ENCODE assay signal across 12 cellular contexts in genomic region chr2:231721641-231722310, GRCh38.
"Had no signal": no experiment of that assay in that cellular context is flagged by ENCODE, and none has a peak within 500 bp of the region (broad histone marks: within the 10 kb centered on the region; RNA-seq: fewer than 3 reads in every experiment).

No MANE protein-coding gene starts in this region.

- ATAC-seq: natural killer cell had no signal

- H3K4me1 ChIP-seq: tibial nerve had no signal

- DNase-seq: activated CD4-positive, alpha-beta T cell treated with anti-CD3 and anti-CD28 coated beads, Interleukin-2, amount 50 U/mL, for 4 hours; activated CD4-positive, CD25-positive, alpha-beta regulatory T cell treated with anti-CD3 and anti-CD28 coated beads, Interleukin-2, amount 50 U/mL, for 72 hours; activated gamma-delta T cell; dermis blood vessel endothelial cell; effector memory CD4-positive, alpha-beta T cell; immature natural killer cell; natural killer cell; retina; stimulated activated CD4-positive, alpha-beta T cell treated with anti-CD3 and anti-CD28 coated beads, Interleukin-2, amount 100 ng/mL, for 24 hours had no signal

- H3K4me3 ChIP-seq: esophagus muscularis mucosa, tibial nerve had no signal

- H3K36me3 ChIP-seq: esophagus muscularis mucosa, tibial nerve had no signal

- H3K27me3 ChIP-seq: esophagus muscularis mucosa, tibial nerve had no signal

- H3K9me3 ChIP-seq: esophagus muscularis mucosa, tibial nerve had no signal

- H3K27ac ChIP-seq: esophagus muscularis mucosa, tibial nerve, VCaP had no signal
